ENCODE assay signal across 16 cellular contexts in genomic region chr21:42685036-42685435, GRCh38. TPM values are rescaled to one million over a fixed set of nuclear protein-coding genes. Genes with fewer than 3 reads are reported as not detected.
A peak's percentile ranks its signal among the peaks of the same experiment; 100 is the strongest.
DNase-seq lines count a peak whose midpoint lies in the region; ATAC-seq and TF ChIP-seq lines count a peak whose summit lies in the region.
"Had no signal": no experiment of that assay in that cellular context is flagged by ENCODE, and none has a peak within 500 bp of the region (broad histone marks: within the 10 kb centered on the region; RNA-seq: fewer than 3 reads in every experiment).

No MANE protein-coding gene starts in this region.

- H3K4me3 ChIP-seq in GM23338 (no peak overlapping the region), smooth muscle cell (no peak overlapping the region)
- H3K4me3 ChIP-seq: upper lobe of left lung had no signal

- H3K4me3 Mint-ChIP-seq in GM23338 (no peak overlapping the region), natural killer cell (peak overlapping the region; percentile 85)
- peak overlapping the region; percentile 81 for H3K4me3 Mint-ChIP-seq in activated naive CD8-positive, alpha-beta T cell

- H4K20me1 ChIP-seq in GM23338 (replicated peaks; ENCODE audit: insufficient read depth): no peaks in the 10 kb centered on the region; the same call in 1 of the 2 replicates
- peaks cover 9% of the 10 kb centered on the region for H4K20me1 ChIP-seq in smooth muscle cell (ENCODE audit: low read depth)

- no peak overlapping the region for H2AFZ ChIP-seq in GM23338
- no peak overlapping the region for H2AFZ ChIP-seq in smooth muscle cell (ENCODE audit: low read depth)

- WGBS in smooth muscle cell (ENCODE audit: low lambda C conversion rate): 98% methylated on average over 33 of the region's 33 CpGs

- H3K4me1 ChIP-seq in GM23338 (ENCODE audit: insufficient read depth) (no peaks in the 10 kb centered on the region), smooth muscle cell (ENCODE audit: low read depth) (no peaks in the 10 kb centered on the region)

- no peak overlapping the region for H3K9ac ChIP-seq in smooth muscle cell (ENCODE audit: low read depth)

- no peak for TF ChIP-seq CTCF in GM23338 (conservative IDR thresholded peaks at IDR 0.05; ENCODE audit: low read depth in 2 of 2)
- no peak for TF ChIP-seq CTCF in natural killer cell (IDR thresholded peaks at IDR 0.05)
- TF ChIP-seq CTCF in smooth muscle cell (IDR thresholded peaks at IDR 0.05; ENCODE audit: borderline replicate concordance, insufficient read depth, poor library complexity, severe bottlenecking): no peak

- H3K36me3 Mint-ChIP-seq in GM23338 (ENCODE audit: low read depth): peaks cover 23% of the 10 kb centered on the region
- H3K36me3 Mint-ChIP-seq in activated naive CD8-positive, alpha-beta T cell: peaks cover 2% of the 10 kb centered on the region
- H3K36me3 Mint-ChIP-seq in natural killer cell: no peaks in the 10 kb centered on the region

- H3F3A ChIP-seq in GM23338 (replicated peaks; ENCODE audit: low read depth) (no peaks in the 10 kb centered on the region), smooth muscle cell (ENCODE audit: low read depth) (no peaks in the 10 kb centered on the region)

- H3K36me3 ChIP-seq in GM23338 (ENCODE audit: insufficient read depth): 0 out of 2 replicates have a peak, but pooled peaks cover 4% of the 10 kb centered on the region
- no peaks in the 10 kb centered on the region for H3K36me3 ChIP-seq in smooth muscle cell (ENCODE audit: low read depth)
- H3K36me3 ChIP-seq: neutrophil, upper lobe of left lung had no signal

- H3K4me1 Mint-ChIP-seq in GM23338: peaks cover 2% of the 10 kb centered on the region; the same call in 1 of the 3 replicates
- peaks cover 50% of the 10 kb centered on the region for H3K4me1 Mint-ChIP-seq in activated naive CD8-positive, alpha-beta T cell (ENCODE audit: low read depth)
- peaks cover 42 to 44% of the 10 kb centered on the region in 2 donors for H3K4me1 Mint-ChIP-seq in natural killer cell

- intact Hi-C loops in natural killer cell (cut with micrococcal nuclease): loop anchor here (2.0 to 10.0 kb wide), 3 partner anchors 70 to 260 kb away; no protein-coding TSS in a partner anchor

- H3K27ac Mint-ChIP-seq in GM23338 (no peak overlapping the region), natural killer cell (peak overlapping the region; percentile 83 to 94)
- H3K27ac Mint-ChIP-seq in activated naive CD8-positive, alpha-beta T cell: peak overlapping the region; percentile 64

- H3K9me3 Mint-ChIP-seq in GM23338 (no peaks in the 10 kb centered on the region), natural killer cell (no peaks in the 10 kb centered on the region)
- no peaks in the 10 kb centered on the region for H3K9me3 Mint-ChIP-seq in activated naive CD8-positive, alpha-beta T cell (ENCODE audit: low read depth)

- H3K4me2 ChIP-seq in GM23338: no peak overlapping the region
- H3K4me2 ChIP-seq in smooth muscle cell: no peak overlapping the region

- ATAC-seq in GM23338 (peak; percentile 54), natural killer cell (peak in 1 of 3 donors; percentile 11), GM18907 (IDR thresholded peaks at IDR 0.05; ENCODE audit: unreplicated experiment) (no peak)

- DNase-seq in activated CD4-positive, alpha-beta T cell treated with anti-CD3 and anti-CD28 coated beads for 48 hours: peak; percentile 45
- no peak for DNase-seq in activated CD4-positive, alpha-beta T cell treated with anti-CD3 and anti-CD28 coated beads for 1 hour
- DNase-seq in GM23338 (ENCODE audit: low spot score) (peak; percentile 33), natural killer cell (peak; percentile 20), smooth muscle cell (lab: John Stamatoyannopoulos, UW; ENCODE audit: unreplicated experiment) (no peak), SKM-1 treated with dmso at 0.1 percent for 144 hours (lab: John Stamatoyannopoulos, UW; ENCODE audit: unreplicated experiment) (no peak)
- DNase-seq: erythroblast, hippocampal formation, KG1, NCI-H1694, spleen, T1000 had no signal

- H3K9me2 ChIP-seq in GM23338 (ENCODE audit: insufficient read depth): no peaks in the 10 kb centered on the region

- H3K27me3 ChIP-seq in GM23338 (ENCODE audit: insufficient read depth): no peaks in the 10 kb centered on the region
- no peaks in the 10 kb centered on the region for H3K27me3 ChIP-seq in smooth muscle cell (ENCODE audit: low read depth)
- H3K27me3 ChIP-seq: upper lobe of left lung had no signal

- H3K27me3 Mint-ChIP-seq in GM23338 (ENCODE audit: insufficient read depth, low read depth, poor library complexity) (peaks cover 8% of the 10 kb centered on the region), natural killer cell (ENCODE audit: low read depth in 2 of 2) (no peaks in the 10 kb centered on the region)
- no peaks in the 10 kb centered on the region for H3K27me3 Mint-ChIP-seq in activated naive CD8-positive, alpha-beta T cell

- H3K79me2 ChIP-seq in GM23338 (replicated peaks; ENCODE audit: insufficient read depth): no peaks in the 10 kb centered on the region
- H3K79me2 ChIP-seq in smooth muscle cell (ENCODE audit: low read depth): no peaks in the 10 kb centered on the region

- no peaks in the 10 kb centered on the region for H3K9me3 ChIP-seq in smooth muscle cell (replicated peaks; ENCODE audit: low read depth)
- H3K9me3 ChIP-seq: neutrophil, spleen, upper lobe of left lung had no signal

- H3K27ac ChIP-seq in GM23338 (ENCODE audit: low read depth) (0 out of 2 replicates have a peak overlapping the region, but pooled peaks have one; percentile 55), smooth muscle cell (ENCODE audit: low read depth) (no peak overlapping the region)
- H3K27ac ChIP-seq: neutrophil, upper lobe of left lung had no signal

TF ChIP-seq in GM23338, 12 proteins besides CTCF, POLR2A, EP300 and RAD21 (continues in another document):
- no peak for TF ChIP-seq POLR2AphosphoS5 (IDR thresholded peaks at IDR 0.05; ENCODE audit: low read depth)
- TF ChIP-seq NANOG (IDR thresholded peaks at IDR 0.05; ENCODE audit: borderline replicate concordance): no peak
- TF ChIP-seq REST (IDR thresholded peaks at IDR 0.05; ENCODE audit: unreplicated experiment): no peak

RNA-seq across cellular contexts. Expression of gene PDE9A, which starts 31.6 kb away (rescaled TPM):
- 26.5 and 33.3 TPM in 2 replicates for total RNA-seq in GM23338 (2014; rRNA removed; shearing (Covaris generic))
- polyA plus RNA-seq in GM23338 (2016; fragmentation: Nextera tagmentation; extraction: Ambion mirVana) (27.2 and 31.1 TPM in 2 replicates), smooth muscle cell (4.3 and 7.3 TPM in 2 replicates)
- total RNA-seq in natural killer cell (1 to 10 TPM; 1.0 to 4.1 (median 1.2) TPM), smooth muscle cell (9.6 and 12.3 TPM in 2 replicates)

Comparison
In these comparisons a context has a peak if more than half of its experiments do, and no peak if none do; other contexts are left out.
1. DNase-seq: peak in activated CD4-positive, alpha-beta T cell treated with anti-CD3 and anti-CD28 coated beads for 48 hours (single experiment), GM23338 (single experiment) and natural killer cell (single experiment); none in activated CD4-positive, alpha-beta T cell treated with anti-CD3 and anti-CD28 coated beads for 1 hour (single experiment), smooth muscle cell (single experiment) and SKM-1 treated with dmso at 0.1 percent for 144 hours (single experiment).